In the genomic region with DNA sequence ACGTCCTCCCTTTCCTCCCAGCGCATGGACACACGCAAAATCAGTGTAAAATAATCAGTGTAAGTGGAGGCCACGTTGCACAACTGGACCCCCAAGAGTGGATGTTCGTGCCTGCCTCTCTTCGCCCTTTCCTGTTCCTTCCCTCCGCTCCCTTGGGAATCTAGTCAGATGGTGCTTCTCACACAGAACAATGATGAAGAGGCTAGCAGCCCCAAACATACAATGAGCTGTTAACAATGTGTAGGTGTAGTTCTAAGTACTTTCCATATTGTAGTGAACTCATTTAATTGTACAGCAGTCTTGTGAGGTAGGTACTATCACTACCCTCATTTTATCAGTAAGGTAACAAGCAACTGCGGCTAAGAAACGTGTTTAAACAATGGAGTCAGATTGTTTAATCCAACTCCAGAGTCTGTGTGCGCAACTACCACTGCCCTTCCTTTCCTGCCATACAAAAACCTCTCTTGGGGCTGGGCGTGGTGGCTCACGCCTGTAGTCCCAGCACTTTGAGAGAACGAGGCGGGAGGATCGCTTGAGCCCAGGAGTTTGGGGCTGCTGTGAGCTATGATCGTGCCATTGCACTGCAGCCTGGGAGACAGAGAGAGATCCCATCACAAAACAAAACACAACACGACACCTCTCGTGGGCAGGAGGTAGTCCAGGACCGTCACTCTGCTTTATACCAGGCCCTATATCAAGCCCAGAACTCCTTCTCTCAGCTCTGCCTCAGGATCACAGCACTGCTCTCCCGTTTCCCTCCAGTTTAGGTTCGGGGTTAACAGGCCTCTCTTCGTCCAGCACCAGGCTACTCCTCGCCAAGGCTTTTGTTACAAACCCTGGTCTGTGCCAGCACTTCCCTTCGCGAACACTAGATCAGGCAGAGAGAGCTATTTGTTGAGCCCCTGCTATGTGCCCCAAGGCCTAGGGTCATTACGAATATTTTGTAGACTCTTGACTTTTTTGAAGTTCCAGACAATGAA, we compare ENCODE assay signal across 8 cellular contexts. TPM values are rescaled to one million over a fixed set of nuclear protein-coding genes. Genes with fewer than 3 reads are reported as not detected.
DNase-seq lines count a peak whose midpoint lies in the region; ATAC-seq lines count a peak whose summit lies in the region.

No MANE protein-coding gene starts in this region.

- no peaks in the 10 kb centered on the region; the same call in 1 of the 2 replicates for H3K4me1 ChIP-seq in SJCRH30

- no peak for ATAC-seq in activated CD8-positive, alpha-beta memory T cell treated with anti-CD3 and anti-CD28 coated beads, Interleukin-2, amount 10 ng/mL, durations not matched to agents 7 days and 5 days
- ATAC-seq in esophagus mucosa (peak; percentile 70), naive B cell (ENCODE audit: low read depth in 2 of 2) (no peak), HG03442 (IDR thresholded peaks at IDR 0.05; ENCODE audit: unreplicated experiment) (no peak), HG03378 (IDR thresholded peaks at IDR 0.05; ENCODE audit: unreplicated experiment) (no peak)

- peaks cover 40% of the 10 kb centered on the region for H3K27me3 Mint-ChIP-seq in activated CD8-positive, alpha-beta memory T cell treated with anti-CD3 and anti-CD28 coated beads, Interleukin-2, amount 10 ng/mL, durations not matched to agents 7 days and 5 days
- peaks cover 12 to 23% (median 22%) of the 10 kb centered on the region in 3 donors for H3K27me3 Mint-ChIP-seq in naive B cell

- H3K27ac Mint-ChIP-seq in activated CD8-positive, alpha-beta memory T cell treated with anti-CD3 and anti-CD28 coated beads, Interleukin-2, amount 10 ng/mL, durations not matched to agents 7 days and 5 days = no peak overlapping the region
- H3K27ac Mint-ChIP-seq in naive B cell = peak overlapping the region in 2 of 6 donors; percentile 71 to 96

- peaks cover 2% of the 10 kb centered on the region for H3K36me3 Mint-ChIP-seq in activated CD8-positive, alpha-beta memory T cell treated with anti-CD3 and anti-CD28 coated beads, Interleukin-2, amount 10 ng/mL, durations not matched to agents 7 days and 5 days
- H3K36me3 Mint-ChIP-seq in naive B cell = peaks cover 0 to 8% of the 10 kb centered on the region in 2 donors

- H3K27ac ChIP-seq in SJCRH30 = peak overlapping the region; percentile 53

- H3K27me3 ChIP-seq in SJCRH30 = no peaks in the 10 kb centered on the region

- peaks cover 5% of the 10 kb centered on the region for H3K4me1 Mint-ChIP-seq in activated CD8-positive, alpha-beta memory T cell treated with anti-CD3 and anti-CD28 coated beads, Interleukin-2, amount 10 ng/mL, durations not matched to agents 7 days and 5 days
- H3K4me1 Mint-ChIP-seq in naive B cell = peaks cover 4 to 10% (median 9%) of the 10 kb centered on the region in 3 donors

- no peak for DNase-seq in activated CD8-positive, alpha-beta memory T cell treated with anti-CD3 and anti-CD28 coated beads, Interleukin-2, amount 10 ng/mL, durations not matched to agents 7 days and 5 days
- DNase-seq in activated CD8-positive, alpha-beta memory T cell treated with anti-CD3 and anti-CD28 coated beads for 24 hours = no peak
- DNase-seq in SJCRH30 = peak; percentile 34 to 68
- no peak for DNase-seq in naive B cell
- no peak for DNase-seq in HPDE6-E6E7 (ENCODE audit: extremely low spot score)

- peak overlapping the region; percentile 73 for H3K4me3 Mint-ChIP-seq in activated CD8-positive, alpha-beta memory T cell treated with anti-CD3 and anti-CD28 coated beads, Interleukin-2, amount 10 ng/mL, durations not matched to agents 7 days and 5 days
- H3K4me3 Mint-ChIP-seq in naive B cell = peak overlapping the region; percentile 72 to 94 (median 88)

- H3K4me3 ChIP-seq in SJCRH30 = peak overlapping the region; percentile 76

- CTCF ChIA-PET in activated CD8-positive, alpha-beta memory T cell treated with anti-CD3 and anti-CD28 coated beads, Interleukin-2, amount 10 ng/mL, durations not matched to agents 7 days and 5 days (lab: Charles Lee) = interaction anchor here (1.0 to 1.2 kb wide), 2 partner anchors 111 to 112 kb away, joined by 3 to 4 read pairs; no protein-coding TSS in a partner anchor

- no peaks in the 10 kb centered on the region for H3K36me3 ChIP-seq in SJCRH30

- no peaks in the 10 kb centered on the region for H3K9me3 Mint-ChIP-seq in activated CD8-positive, alpha-beta memory T cell treated with anti-CD3 and anti-CD28 coated beads, Interleukin-2, amount 10 ng/mL, durations not matched to agents 7 days and 5 days (ENCODE audit: low read depth)
- no peaks in the 10 kb centered on the region for H3K9me3 Mint-ChIP-seq in naive B cell

- H3K9me3 ChIP-seq in SJCRH30 (replicated peaks) = 0 out of 2 replicates have a peak, but pooled peaks cover 2% of the 10 kb centered on the region

RNA-seq across cellular contexts. Expression of a gene that starts 1.1 kb away (rescaled TPM):
- 1 to 10 TPM in 1 of 2 experiments, under 1 TPM in 1; 0.53 to 1.5 TPM for total RNA-seq in activated CD8-positive, alpha-beta memory T cell treated with anti-CD3 and anti-CD28 coated beads, Interleukin-2, amount 10 ng/mL, durations not matched to agents 7 days and 5 days
- 61.8 and 73.5 TPM in 2 replicates for total RNA-seq in SJCRH30 (2014; rRNA removed; shearing (Covaris generic))
- 62.9 TPM for total RNA-seq in esophagus mucosa
- under 1 TPM in 5 of 6 donors, not detected in 1; 0.44 to 1.00 (median 0.71) TPM for polyA plus RNA-seq in naive B cell (ENCODE audit: low read depth in 6 of 6)

Comparison
In these comparisons a context has a peak if more than half of its experiments do, and no peak if none do; other contexts are left out.
1. DNase-seq: peak in SJCRH30 (2 of 2); none in activated CD8-positive, alpha-beta memory T cell treated with anti-CD3 and anti-CD28 coated beads, Interleukin-2, amount 10 ng/mL, durations not matched to agents 7 days and 5 days (single experiment), activated CD8-positive, alpha-beta memory T cell treated with anti-CD3 and anti-CD28 coated beads for 24 hours (single experiment), naive B cell (single experiment) and HPDE6-E6E7 (single experiment).
2. RNA of a gene that starts 1.1 kb away (total RNA-seq): 61.8 to 73.5 TPM in SJCRH30 and 62.9 TPM in esophagus mucosa (single experiment); 0.53 to 1.5 TPM in activated CD8-positive, alpha-beta memory T cell treated with anti-CD3 and anti-CD28 coated beads, Interleukin-2, amount 10 ng/mL, durations not matched to agents 7 days and 5 days; every median in the first group is over 10 times any median in the second.